Comparison of ENCODE assay signal across 26 cellular contexts in genomic region chrX:107549504-107549903, GRCh38.
DNase-seq lines count a peak whose midpoint lies in the region; ATAC-seq and TF ChIP-seq lines count a peak whose summit lies in the region.
"Had no signal": no experiment of that assay in that cellular context is flagged by ENCODE, and none has a peak within 500 bp of the region (broad histone marks: within the 10 kb centered on the region; RNA-seq: fewer than 3 reads in every experiment).

No MANE protein-coding gene starts in this region.

- H3K4me3 Mint-ChIP-seq in CD8-positive, alpha-beta T cell, result no peak overlapping the region
- H3K4me3 Mint-ChIP-seq: B cell; GM23338; mesothelial cell of epicardium; nephron; stimulated activated naive B cell treated with anti-CD40 and anti-IgM and Interleukin-4, amounts not matched to agents 10 μg/mL and 1 μg/mL and 100 μg/mL, for 72 hours had no signal

- H3F3A ChIP-seq in PC-3 (ENCODE audit: low read length, unreplicated experiment), result no peaks in the 10 kb centered on the region

- no peak overlapping the region for H3K4me3 ChIP-seq in CD8-positive, alpha-beta T cell (ENCODE audit: low read depth, low read length)
- no peak overlapping the region for H3K4me3 ChIP-seq in mesendoderm (ENCODE audit: low read length)
- no peak overlapping the region for H3K4me3 ChIP-seq in PC-3 (ENCODE audit: low read length)
- H3K4me3 ChIP-seq: GM23338, left lung, right lobe of liver, SK-N-MC, tibial artery had no signal

- H3K9me3 ChIP-seq in CD8-positive, alpha-beta T cell (ENCODE audit: low read length), result no peaks in the 10 kb centered on the region
- no peaks in the 10 kb centered on the region for H3K9me3 ChIP-seq in PC-3 (ENCODE audit: low read length)
- H3K9me3 ChIP-seq: left lung, right lobe of liver, tibial artery had no signal

- no peaks in the 10 kb centered on the region for H3K36me3 ChIP-seq in CD8-positive, alpha-beta T cell (ENCODE audit: insufficient read depth, low read length)
- H3K36me3 ChIP-seq in mesendoderm (ENCODE audit: control insufficient read depth, insufficient read depth, low read length) (no peaks in the 10 kb centered on the region), PC-3 (ENCODE audit: low read depth, low read length) (no peaks in the 10 kb centered on the region)
- H3K36me3 ChIP-seq: left lung, right lobe of liver, tibial artery had no signal

- H2BK15ac ChIP-seq in mesendoderm (replicated peaks; ENCODE audit: low read depth), result no peak overlapping the region

- no peaks in the 10 kb centered on the region for H3K36me3 Mint-ChIP-seq in CD8-positive, alpha-beta T cell
- H3K36me3 Mint-ChIP-seq: mesothelial cell of epicardium had no signal

- intact Hi-C loops in CD8-positive, alpha-beta T cell (cut with DNase I, micrococcal nuclease), result no loop called here
- intact Hi-C loops in PC-3 (cut with micrococcal nuclease), result no loop called here

- H3K27ac Mint-ChIP-seq in CD8-positive, alpha-beta T cell, result peak overlapping the region; percentile 12
- H3K27ac Mint-ChIP-seq: B cell; GM23338; mesothelial cell of epicardium; nephron; stimulated activated naive B cell treated with anti-CD40 and anti-IgM and Interleukin-4, amounts not matched to agents 10 μg/mL and 1 μg/mL and 100 μg/mL, for 72 hours had no signal

- no peaks in the 10 kb centered on the region for H4K20me1 ChIP-seq in PC-3 (ENCODE audit: low read length)

- H3K9me3 Mint-ChIP-seq in CD8-positive, alpha-beta T cell, result no peaks in the 10 kb centered on the region
- H3K9me3 Mint-ChIP-seq: GM23338; nephron; stimulated activated naive B cell treated with anti-CD40 and anti-IgM and Interleukin-4, amounts not matched to agents 10 μg/mL and 1 μg/mL and 100 μg/mL, for 72 hours had no signal

- no peak for TF ChIP-seq CTCF in CD8-positive, alpha-beta T cell (IDR thresholded peaks at IDR 0.05)
- no peak for TF ChIP-seq CTCF in PC-3 (conservative IDR thresholded peaks at IDR 0.05; ENCODE audit: low read depth, low read length)

- POLR2A ChIA-PET in CD8-positive, alpha-beta T cell (lab: Charles Lee), result no interaction called here
- POLR2A ChIA-PET in PC-3 (lab: Charles Lee; ENCODE audit: unreplicated experiment), result no interaction called here

- no peak overlapping the region for H3K27ac ChIP-seq in CD8-positive, alpha-beta T cell (ENCODE audit: low read depth, low read length)
- H3K27ac ChIP-seq in mesendoderm (ENCODE audit: low read depth, low read length) (no peak overlapping the region), PC-3 (ENCODE audit: low read length) (no peak overlapping the region)
- H3K27ac ChIP-seq: left lung, right lobe of liver, RWPE1, SK-N-MC, tibial artery had no signal

- no peaks in the 10 kb centered on the region for H3K27me3 ChIP-seq in CD8-positive, alpha-beta T cell (ENCODE audit: insufficient read depth, low read length)
- H3K27me3 ChIP-seq in mesendoderm (ENCODE audit: insufficient read depth, low read length, poor library complexity) (no peaks in the 10 kb centered on the region), PC-3 (ENCODE audit: low read length) (no peaks in the 10 kb centered on the region)
- H3K27me3 ChIP-seq: left lung, right lobe of liver, tibial artery had no signal

- no peak overlapping the region for H4K8ac ChIP-seq in mesendoderm (ENCODE audit: low read depth, low read length)

- H3K9ac ChIP-seq in mesendoderm (ENCODE audit: low read length) (no peak overlapping the region), PC-3 (ENCODE audit: low read length) (no peak overlapping the region)

- peaks cover 11% of the 10 kb centered on the region for H3K4me1 Mint-ChIP-seq in CD8-positive, alpha-beta T cell (ENCODE audit: low read depth)
- H3K4me1 Mint-ChIP-seq: B cell; GM23338; mesothelial cell of epicardium; stimulated activated naive B cell treated with anti-CD40 and anti-IgM and Interleukin-4, amounts not matched to agents 10 μg/mL and 1 μg/mL and 100 μg/mL, for 72 hours had no signal

- H2AFZ ChIP-seq in PC-3 (ENCODE audit: low read length), result no peak overlapping the region
- H2AFZ ChIP-seq: GM23338 had no signal

- H4K5ac ChIP-seq in mesendoderm (ENCODE audit: low read length), result no peak overlapping the region

- no peak overlapping the region for H2BK120ac ChIP-seq in mesendoderm (ENCODE audit: low read depth, low read length)

- no peaks in the 10 kb centered on the region for H3K9me2 ChIP-seq in PC-3 (replicated peaks; ENCODE audit: low read length)

- WGBS in mesendoderm (ENCODE audit: extremely low coverage, insufficient coverage, low lambda C conversion rate), result no CpG with 5 or more reads among the region's 5 CpGs

- H2BK5ac ChIP-seq in mesendoderm (ENCODE audit: low read length), result no peak overlapping the region

- BruUV-seq in PC-3 (replicated peaks; lab: Mats Ljungman, UMichigan), result no TSS peak

- H3K4ac ChIP-seq in mesendoderm (ENCODE audit: low read depth, low read length), result no peak overlapping the region

- H2AK5ac ChIP-seq in mesendoderm (ENCODE audit: low read length), result no peak overlapping the region

- CTCF ChIA-PET in CD8-positive, alpha-beta T cell (lab: Charles Lee), result no interaction called here
- CTCF ChIA-PET in PC-3 (lab: Charles Lee), result no interaction called here

- peak; percentile 9 for DNase-seq in activated CD8-positive, alpha-beta memory T cell treated with anti-CD3 and anti-CD28 coated beads, Interleukin-2, amount 50 U/mL, for 1 hour (ENCODE audit: extremely low read depth)
- no peak for DNase-seq in activated CD8-positive, alpha-beta memory T cell treated with anti-CD3 and anti-CD28 coated beads for 24 hours
- peak in 3 of 7 experiments; percentile 7 to 36 (median 10) for DNase-seq in CD8-positive, alpha-beta T cell
- DNase-seq in activated CD4-positive, alpha-beta T cell treated with anti-CD3 and anti-CD28 coated beads, Interleukin-2, amount 50 U/mL, for 4 hours, result peak; percentile 0
- DNase-seq in mesendoderm (peak; percentile 63), PC-3 (no peak), NCI-H1048 (lab: John Stamatoyannopoulos, UW) (no peak), D341Med (ENCODE audit: low spot score) (no peak)
- DNase-seq: activated gamma-delta T cell treated with Interleukin-2 at 50 U/mL for 16 hours; COR-L47; foreskin melanocyte; Kasumi-1; left lung; NCI-H1092; NCI-H187 treated with DMSO at 0.1 percent for 48 hours; NCI-H526 treated with DMSO at 0.1 percent for 48 hours; right lobe of liver; stimulated activated naive B cell treated with anti-CD40 and anti-IgM and Interleukin-4, amounts not matched to agents 10 μg/mL and 1 μg/mL and 100 μg/mL, for 72 hours; T-helper 9 cell; tibial artery had no signal

- H3K4me1 ChIP-seq in CD8-positive, alpha-beta T cell (ENCODE audit: insufficient read depth, low read length), result peaks cover 10% of the 10 kb centered on the region
- peaks cover 3% of the 10 kb centered on the region for H3K4me1 ChIP-seq in mesendoderm (ENCODE audit: control insufficient read depth, low read depth, low read length)
- H3K4me1 ChIP-seq in PC-3 (ENCODE audit: insufficient read depth, low read length), result no peaks in the 10 kb centered on the region
- H3K4me1 ChIP-seq: left lung, right lobe of liver, tibial artery had no signal

- no peak overlapping the region for H3K4me2 ChIP-seq in mesendoderm (ENCODE audit: low read length)
- no peak overlapping the region for H3K4me2 ChIP-seq in PC-3 (ENCODE audit: low read length)
- H3K4me2 ChIP-seq: GM23338 had no signal

- H3K79me1 ChIP-seq in mesendoderm (ENCODE audit: low read length), result no peaks in the 10 kb centered on the region

- H3K18ac ChIP-seq in mesendoderm (ENCODE audit: low read length), result no peak overlapping the region

- H3K23ac ChIP-seq in mesendoderm (ENCODE audit: low read length), result no peak overlapping the region

- H3K56ac ChIP-seq in mesendoderm (ENCODE audit: low read length), result no peak overlapping the region

- peak; percentile 70 for ATAC-seq in CD8-positive, alpha-beta T cell
- ATAC-seq in PC-3, result no peak
- ATAC-seq: GM23338; left lung; right lobe of liver; stimulated activated naive B cell treated with anti-CD40 and anti-IgM and Interleukin-4, amounts not matched to agents 10 μg/mL and 1 μg/mL and 100 μg/mL, for 72 hours had no signal

- H3K79me2 ChIP-seq in mesendoderm (ENCODE audit: control insufficient read depth, insufficient read depth, low read length) (no peaks in the 10 kb centered on the region), PC-3 (ENCODE audit: low read length) (no peaks in the 10 kb centered on the region)

- no peaks in the 10 kb centered on the region for H3K27me3 Mint-ChIP-seq in CD8-positive, alpha-beta T cell (ENCODE audit: low read depth)
- H3K27me3 Mint-ChIP-seq: B cell had no signal

Comparison
In these comparisons a context has a peak if more than half of its experiments do, and no peak if none do; other contexts are left out.
1. DNase-seq: peak in activated CD8-positive, alpha-beta memory T cell treated with anti-CD3 and anti-CD28 coated beads, Interleukin-2, amount 50 U/mL, for 1 hour (single experiment), activated CD4-positive, alpha-beta T cell treated with anti-CD3 and anti-CD28 coated beads, Interleukin-2, amount 50 U/mL, for 4 hours (2 of 2) and mesendoderm (single experiment); none in activated CD8-positive, alpha-beta memory T cell treated with anti-CD3 and anti-CD28 coated beads for 24 hours (single experiment), PC-3 (single experiment), NCI-H1048 (single experiment) and D341Med (single experiment).